8 cellular contexts compared by ENCODE assay signal in the genomic region with DNA sequence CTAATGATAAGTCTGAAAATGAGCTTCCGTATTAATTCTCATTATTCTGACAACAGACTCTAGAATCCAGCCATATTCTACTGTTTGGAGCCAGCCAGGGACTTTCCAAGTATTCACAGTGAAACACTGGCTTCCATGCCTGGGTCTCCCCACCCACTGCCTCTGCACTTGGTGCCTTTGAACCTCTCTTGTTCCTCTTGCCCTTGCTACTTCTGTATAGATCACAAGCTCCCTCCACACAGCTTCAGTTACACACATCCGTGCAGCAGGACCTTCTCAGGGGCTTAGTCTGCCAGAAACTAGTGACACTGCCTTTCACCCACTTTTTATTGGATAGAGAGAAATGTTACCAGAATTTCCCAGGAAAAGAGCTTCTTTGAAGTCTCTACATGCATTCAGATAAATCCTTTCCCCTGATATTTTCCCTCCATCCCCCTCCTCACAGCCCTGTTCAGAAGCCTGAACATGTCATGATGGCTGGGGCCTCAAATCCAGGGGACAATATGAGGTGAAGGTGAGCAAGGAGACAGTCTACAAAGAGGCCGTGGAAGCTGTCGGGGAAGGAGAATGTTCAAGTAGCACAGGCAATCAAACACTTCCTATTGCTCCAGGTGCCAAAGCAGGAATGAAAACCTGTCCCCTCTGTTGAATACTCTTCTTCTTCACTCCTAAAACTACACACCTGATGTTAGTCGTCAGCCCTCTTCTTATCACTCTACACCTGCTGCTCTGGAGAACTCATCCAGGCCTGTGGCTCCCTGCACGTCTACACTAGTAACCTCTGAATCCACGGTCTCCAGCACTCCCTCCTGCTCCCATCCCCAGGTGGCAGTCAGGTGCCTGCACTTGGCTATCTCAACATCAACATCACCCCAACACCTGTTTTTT. TPM values are rescaled to one million over a fixed set of nuclear protein-coding genes. Genes with fewer than 3 reads are reported as not detected.
DNase-seq lines count a peak whose midpoint lies in the region; ATAC-seq and TF ChIP-seq lines count a peak whose summit lies in the region.

No MANE protein-coding gene starts in this region.

- 0 out of 2 replicates have a peak, but pooled peaks cover 3% of the 10 kb centered on the region for H3K9me3 ChIP-seq in DOHH2 (ENCODE audit: control insufficient read depth, insufficient read depth, low read length)
- H3K9me3 ChIP-seq in naive thymus-derived CD4-positive, alpha-beta T cell (ENCODE audit: control insufficient read depth in 2 of 3, low read length in 3 of 3), result no peaks in the 10 kb centered on the region

- peak overlapping the region; percentile 85 for H3K27ac ChIP-seq in DOHH2 (ENCODE audit: low read depth, low read length)
- H3K27ac ChIP-seq in brain microvascular endothelial cell, result no peak overlapping the region
- H3K27ac ChIP-seq in naive thymus-derived CD4-positive, alpha-beta T cell (ENCODE audit: low read depth, low read length), result no peak overlapping the region

- H4K20me1 ChIP-seq in DOHH2 (ENCODE audit: control insufficient read depth, insufficient read depth, low read depth, low read length), result no peaks in the 10 kb centered on the region

- peaks cover 21% of the 10 kb centered on the region for H3F3A ChIP-seq in DOHH2 (ENCODE audit: control insufficient read depth, insufficient read depth)

- ATAC-seq in GM19395 (IDR thresholded peaks at IDR 0.05; ENCODE audit: unreplicated experiment) (peak; percentile 76), HG03378 (IDR thresholded peaks at IDR 0.05; ENCODE audit: unreplicated experiment) (peak; percentile 72)
- peak; percentile 88 for ATAC-seq in naive thymus-derived CD4-positive, alpha-beta T cell

- H3K36me3 Mint-ChIP-seq in naive thymus-derived CD4-positive, alpha-beta T cell, result no peaks in the 10 kb centered on the region

- no peak for TF ChIP-seq POLR2A in erythroblast (IDR thresholded peaks at IDR 0.05; ENCODE audit: low read length)

- no peaks in the 10 kb centered on the region for H3K9me2 ChIP-seq in DOHH2 (replicated peaks; ENCODE audit: control insufficient read depth, low read length)

- no peaks in the 10 kb centered on the region for H3K79me2 ChIP-seq in DOHH2 (ENCODE audit: control insufficient read depth, low read length)

- H3K36me3 ChIP-seq in DOHH2 (ENCODE audit: control insufficient read depth, low read length) (no peaks in the 10 kb centered on the region), brain microvascular endothelial cell (replicated peaks) (no peaks in the 10 kb centered on the region)
- H3K36me3 ChIP-seq in naive thymus-derived CD4-positive, alpha-beta T cell (ENCODE audit: control insufficient read depth in 2 of 3, insufficient read depth in 3 of 3, low read length in 3 of 3), result no peaks in the 10 kb centered on the region

- H3K27me3 ChIP-seq in DOHH2 (ENCODE audit: control insufficient read depth, low read length) (no peaks in the 10 kb centered on the region), brain microvascular endothelial cell (replicated peaks) (peaks cover 19% of the 10 kb centered on the region)
- no peaks in the 10 kb centered on the region for H3K27me3 ChIP-seq in naive thymus-derived CD4-positive, alpha-beta T cell (ENCODE audit: control insufficient read depth in 2 of 2, insufficient read depth in 2 of 2, low read length in 2 of 2)

- peak overlapping the region; percentile 62 for H3K4me2 ChIP-seq in DOHH2 (ENCODE audit: low read length)

- in situ Hi-C loops in brain microvascular endothelial cell (cut with HindIII; ENCODE audit: low pct_ligation_motif_present, low sequenced_read_pairs), result no loop called here

- TF ChIP-seq CTCF in DOHH2 (IDR thresholded peaks at IDR 0.05; ENCODE audit: low read depth, low read length, poor library complexity, severe bottlenecking) (no peak), brain microvascular endothelial cell (IDR thresholded peaks at IDR 0.05; ENCODE audit: low read depth, low read length, missing control alignments) (no peak)

- peak overlapping the region in 1 of 10 donors; percentile 20 for H3K4me3 Mint-ChIP-seq in naive thymus-derived CD4-positive, alpha-beta T cell

- H3K4me3 ChIP-seq in DOHH2 (ENCODE audit: low read length) (peak overlapping the region; percentile 55), brain microvascular endothelial cell (ENCODE audit: low read depth, low read length) (no peak overlapping the region)
- H3K4me3 ChIP-seq in naive thymus-derived CD4-positive, alpha-beta T cell (ENCODE audit: low read length), result no peak overlapping the region

- CTCF ChIA-PET in naive thymus-derived CD4-positive, alpha-beta T cell (lab: Charles Lee), result no interaction called here

- H3K4me1 Mint-ChIP-seq in naive thymus-derived CD4-positive, alpha-beta T cell, result peaks cover 0 to 25% (median 0%) of the 10 kb centered on the region in 7 donors

- peaks cover 59% of the 10 kb centered on the region for H3K4me1 ChIP-seq in DOHH2 (ENCODE audit: control insufficient read depth, low read length)
- peaks cover 0 to 4% of the 10 kb centered on the region in 2 donors for H3K4me1 ChIP-seq in naive thymus-derived CD4-positive, alpha-beta T cell (ENCODE audit: control insufficient read depth in 2 of 2, insufficient read depth in 2 of 2, low read length in 2 of 2)

- intact Hi-C loops in naive thymus-derived CD4-positive, alpha-beta T cell (cut with micrococcal nuclease), result loop anchor here in 1 of 2 donors (2.0 kb wide), 1 partner anchor 43 kb away; a partner anchor contains a TSS

- H3K27ac Mint-ChIP-seq in naive thymus-derived CD4-positive, alpha-beta T cell, result peak overlapping the region in 1 of 9 donors; percentile 85

- peaks cover 0 to 4% (median under 1%) of the 10 kb centered on the region in 11 donors for H3K9me3 Mint-ChIP-seq in naive thymus-derived CD4-positive, alpha-beta T cell

- peaks cover 3 to 51% (median 4%) of the 10 kb centered on the region in 5 donors for H3K27me3 Mint-ChIP-seq in naive thymus-derived CD4-positive, alpha-beta T cell

- DNase-seq in brain microvascular endothelial cell (peak; percentile 6), NCI-H1048 (lab: John Stamatoyannopoulos, UW) (no peak), amniotic stem cell (lab: John Stamatoyannopoulos, UW) (no peak), erythroblast (lab: John Stamatoyannopoulos, UW) (no peak)
- DNase-seq in naive thymus-derived CD4-positive, alpha-beta T cell, result no peak

- POLR2A ChIA-PET in naive thymus-derived CD4-positive, alpha-beta T cell (lab: Charles Lee), result no interaction called here

RNA-seq across cellular contexts. Expression of a gene that starts 20.1 kb away (rescaled TPM):
- total RNA-seq in naive thymus-derived CD4-positive, alpha-beta T cell, result 10 to 100 TPM in 1 of 5 experiments, 1 to 10 TPM in 4; 3.0 to 10.5 (median 5.4) TPM
- polyA plus RNA-seq in naive thymus-derived CD4-positive, alpha-beta T cell, result 1 to 10 TPM; 4.6 to 6.7 TPM

RNA-seq across cellular contexts. Expression of a gene that starts 43.9 kb away (rescaled TPM):
- 100 to 1,000 TPM in 2 of 5 experiments, 10 to 100 TPM in 3; 20.2 to 295 (median 45.6) TPM for total RNA-seq in naive thymus-derived CD4-positive, alpha-beta T cell
- 10 to 100 TPM; 21.1 to 67.0 TPM for polyA plus RNA-seq in naive thymus-derived CD4-positive, alpha-beta T cell

RNA-seq across cellular contexts. Expression of a gene that starts 46.2 kb away (rescaled TPM):
- total RNA-seq in naive thymus-derived CD4-positive, alpha-beta T cell, result 100 to 1,000 TPM in 1 of 5 experiments, 10 to 100 TPM in 4; 13.7 to 308 (median 43.3) TPM
- 10 to 100 TPM; 24.9 to 87.6 TPM for polyA plus RNA-seq in naive thymus-derived CD4-positive, alpha-beta T cell
